12 cellular contexts compared by ENCODE assay signal in genomic region chr10:60130130-60130579, GRCh38.
A peak's percentile ranks its signal among the peaks of the same experiment; 100 is the strongest.
DNase-seq lines count a peak whose midpoint lies in the region; ATAC-seq, FAIRE-seq and TF ChIP-seq lines count a peak whose summit lies in the region.
"Had no signal": no experiment of that assay in that cellular context is flagged by ENCODE, and none has a peak within 500 bp of the region (broad histone marks: within the 10 kb centered on the region; RNA-seq: fewer than 3 reads in every experiment).

No MANE protein-coding gene starts in this region.

- H3K9me1 ChIP-seq in K562 (ENCODE audit: control insufficient read depth, insufficient read depth, low read length): no peaks in the 10 kb centered on the region

- TF ChIP-seq CTCF in K562 (IDR thresholded peaks at IDR 0.05 in 2 of 3, conservative IDR thresholded peaks at IDR 0.05 in 1 of 3; ENCODE audit: insufficient read depth in 2 of 3, low read depth in 1 of 3, low read length in 3 of 3): 0 out of 6 replicates have a peak, but pooled peaks of 1 of the 3 experiments have one; percentile 4
- TF ChIP-seq CTCF in gastrocnemius medialis (IDR thresholded peaks at IDR 0.05 in 4 of 5, conservative IDR thresholded peaks at IDR 0.05 in 1 of 5): no peak

- intact Hi-C loops in K562 (cut with micrococcal nuclease) (no loop called here), gastrocnemius medialis (cut with DNase I; ENCODE audit: low total_unique reads) (no loop called here)

- H3K4me1 ChIP-seq in K562 (replicated peaks in 1 of 2; ENCODE audit: control insufficient read depth in 2 of 2, insufficient read depth in 2 of 2, low read length in 2 of 2) (peaks cover 0 to 33% of the 10 kb centered on the region in 2 experiments; a peak in 4 of 5 replicates), gastrocnemius medialis (peaks cover 11 to 26% of the 10 kb centered on the region in 2 donors)

- H3K27me3 ChIP-seq in K562 (ENCODE audit: control insufficient read depth in 2 of 2, insufficient read depth in 2 of 2, low read length in 2 of 2) (no peaks in the 10 kb centered on the region), gastrocnemius medialis (no peaks in the 10 kb centered on the region)

- no peaks in the 10 kb centered on the region for H4K20me1 ChIP-seq in K562 (replicated peaks; ENCODE audit: control insufficient read depth, insufficient read depth, low read length)

- no peak overlapping the region for H3K4me3 ChIP-seq in K562
- no peak overlapping the region for H3K4me3 ChIP-seq in gastrocnemius medialis
- H3K4me3 ChIP-seq: thoracic aorta had no signal

- in situ Hi-C loops in K562 (cut with MboI) (no loop called here), gastrocnemius medialis (cut with MboI; ENCODE audit: low sequenced_read_pairs in 4 of 4) (no loop called here)

- peak overlapping the region; percentile 79 for H3K27ac ChIP-seq in K562 (ENCODE audit: extremely low read depth, low read depth, low read length)
- H3K27ac ChIP-seq in gastrocnemius medialis: peak overlapping the region; percentile 23 to 51 (median 38)
- H3K27ac ChIP-seq: thoracic aorta had no signal

- CTCF ChIA-PET in K562 (lab: Yijun Ruan, JAX; ENCODE audit: low intra/inter-chr PET ratio): no interaction called here

- POLR2A ChIA-PET in K562 (lab: Yijun Ruan, JAX): interaction anchor here (0.5 to 2.6 kb wide), 4 partner anchors 10 to 175 kb away, joined by 3 to 16 read pairs (median 3); no protein-coding TSS in a partner anchor

- peak overlapping the region; percentile 53 for H3K4me2 ChIP-seq in K562 (ENCODE audit: insufficient read depth, low read length)

- DNase-seq in DMS 273 (lab: John Stamatoyannopoulos, UW; ENCODE audit: unreplicated experiment) (peak; percentile 4), DMS 273 treated with DMSO at 0.1 percent for 48 hours (lab: John Stamatoyannopoulos, UW) (no peak), K562 (ENCODE audit: extremely low read depth in 1 of 4, low spot score in 3 of 4) (peak; percentile 62 to 90 (median 76)), gastrocnemius medialis (peak in 1 of 2 donors; percentile 36), NCI-H226 (no peak), mesenteric fat pad (ENCODE audit: low spot score) (no peak), foreskin melanocyte (no peak)
- DNase-seq: HCEC 1CT, SHP77 had no signal

- H3K9me3 ChIP-seq in K562 (replicated peaks; ENCODE audit: control insufficient read depth, insufficient read depth, low read depth, low read length) (no peaks in the 10 kb centered on the region), gastrocnemius medialis (no peaks in the 10 kb centered on the region)
- H3K9me3 ChIP-seq: thoracic aorta had no signal

- H2AFZ ChIP-seq in K562 (ENCODE audit: low read depth, low read length): peak overlapping the region; percentile 88

- H3K9ac ChIP-seq in K562 (ENCODE audit: insufficient read depth in 1 of 2, low read depth in 2 of 2, low read length in 2 of 2): peak overlapping the region in 1 of 2 experiments; percentile 62; a peak in 2 of 4 replicates

- no peak for TF ChIP-seq RAD21 in K562 (CRISPR knock-in tag; conservative IDR thresholded peaks at IDR 0.05 in 1 of 2, IDR thresholded peaks at IDR 0.05 in 1 of 2)

- no peak for TF ChIP-seq EP300 in K562 (IDR thresholded peaks at IDR 0.05; ENCODE audit: low read length)

- TF ChIP-seq POLR2A in K562 (conservative IDR thresholded peaks at IDR 0.05): peak; percentile 69
- no peak for TF ChIP-seq POLR2A in gastrocnemius medialis (IDR thresholded peaks at IDR 0.05)

- 5% methylated on average over 1 of the region's 1 CpG for WGBS in K562 (ENCODE audit: insufficient coverage, low coverage, missing lambda C conversion rate)

- BruUV-seq in K562 (replicated peaks; lab: Mats Ljungman, UMichigan): no TSS peak

- H3K79me2 ChIP-seq in K562 (ENCODE audit: control insufficient read depth, insufficient read depth, low read length): no peaks in the 10 kb centered on the region

- peak; percentile 94 for FAIRE-seq in K562 (lab: Jason Lieb, UNC)
- FAIRE-seq: A204.1 had no signal

- no peaks in the 10 kb centered on the region; the same call in 2 of the 3 replicates for H3K36me3 ChIP-seq in K562 (ENCODE audit: control insufficient read depth, insufficient read depth, low read length)
- peaks cover 0 to 9% of the 10 kb centered on the region in 2 donors for H3K36me3 ChIP-seq in gastrocnemius medialis
- H3K36me3 ChIP-seq: thoracic aorta had no signal

- peak; percentile 85 for ATAC-seq in HG03354 (IDR thresholded peaks at IDR 0.05; ENCODE audit: poor library complexity, severe bottlenecking, unreplicated experiment)
- ATAC-seq in K562: peak; percentile 99
- ATAC-seq in gastrocnemius medialis: peak; percentile 32 to 57

TF ChIP-seq in K562, 482 proteins besides CTCF, POLR2A, EP300 and RAD21 (continues in another document):
- no peak for TF ChIP-seq HNRNPLL (IDR thresholded peaks at IDR 0.05; ENCODE audit: low read depth, low read length, poor library complexity, severe bottlenecking)
- TF ChIP-seq ZHX1 (conservative IDR thresholded peaks at IDR 0.05; ENCODE audit: low read length): no peak
- peak in 1 of 2 experiments; percentile 53; a peak in 1 of 4 replicates for TF ChIP-seq ZNF639 (CRISPR knock-in tag; conservative IDR thresholded peaks at IDR 0.05 in 1 of 2, IDR thresholded peaks at IDR 0.05 in 1 of 2)
- TF ChIP-seq DPF2 (IDR thresholded peaks at IDR 0.05): peak; percentile 96
- TF ChIP-seq RBM39 (optimal IDR thresholded peaks at IDR 0.05; ENCODE audit: low read depth, low read length): no peak
- peak; percentile 85; the same call in 1 of the 2 replicates for TF ChIP-seq CREB3L1 (IDR thresholded peaks at IDR 0.05; ENCODE audit: borderline replicate concordance, low read depth)
- TF ChIP-seq BCL6 (CRISPR knock-in tag; IDR thresholded peaks at IDR 0.05): no peak
- peak; percentile 75 for TF ChIP-seq TBP (optimal IDR thresholded peaks at IDR 0.05; ENCODE audit: low read depth, low read length)
- peak; percentile 95 for TF ChIP-seq LEF1 (IDR thresholded peaks at IDR 0.05)
- peak in 1 of 2 experiments; percentile 72; a peak in 1 of 3 replicates for TF ChIP-seq CBX3 (IDR thresholded peaks at IDR 0.05; ENCODE audit: borderline replicate concordance in 1 of 2, low read length in 2 of 2)
- TF ChIP-seq ATF1 (CRISPR knock-in tag; IDR thresholded peaks at IDR 0.05): no peak
- peak; percentile 53 for TF ChIP-seq ATF1 (tag; IDR thresholded peaks at IDR 0.05)
- peak; percentile 62; the same call in 1 of the 2 replicates for TF ChIP-seq L3MBTL2 (IDR thresholded peaks at IDR 0.05)
- TF ChIP-seq SREBF2 (CRISPR knock-in tag; IDR thresholded peaks at IDR 0.05): no peak
- peak in 1 of 2 experiments; percentile 56; a peak in 1 of 4 replicates for TF ChIP-seq NONO (IDR thresholded peaks at IDR 0.05; ENCODE audit: low read depth in 2 of 2, low read length in 1 of 2)
- TF ChIP-seq EP400 (IDR thresholded peaks at IDR 0.05): peak; percentile 91
- TF ChIP-seq EGR1 (conservative IDR thresholded peaks at IDR 0.05): peak; percentile 32
- TF ChIP-seq HDAC6 (IDR thresholded peaks at IDR 0.05; ENCODE audit: low read depth, low read length): no peak

Comparison
In these comparisons a context has a peak if more than half of its experiments do, and no peak if none do; other contexts are left out.
1. DNase-seq: peak in DMS 273 (single experiment) and K562 (4 of 4); none in DMS 273 treated with DMSO at 0.1 percent for 48 hours (single experiment), NCI-H226 (single experiment), mesenteric fat pad (single experiment) and foreskin melanocyte (single experiment).
2. ATAC-seq: peak in every context shown above with its lines; median percentile 99 in K562; 85 in HG03354; 44 in gastrocnemius medialis.